11 cellular contexts compared by ENCODE assay signal in the genomic region with DNA sequence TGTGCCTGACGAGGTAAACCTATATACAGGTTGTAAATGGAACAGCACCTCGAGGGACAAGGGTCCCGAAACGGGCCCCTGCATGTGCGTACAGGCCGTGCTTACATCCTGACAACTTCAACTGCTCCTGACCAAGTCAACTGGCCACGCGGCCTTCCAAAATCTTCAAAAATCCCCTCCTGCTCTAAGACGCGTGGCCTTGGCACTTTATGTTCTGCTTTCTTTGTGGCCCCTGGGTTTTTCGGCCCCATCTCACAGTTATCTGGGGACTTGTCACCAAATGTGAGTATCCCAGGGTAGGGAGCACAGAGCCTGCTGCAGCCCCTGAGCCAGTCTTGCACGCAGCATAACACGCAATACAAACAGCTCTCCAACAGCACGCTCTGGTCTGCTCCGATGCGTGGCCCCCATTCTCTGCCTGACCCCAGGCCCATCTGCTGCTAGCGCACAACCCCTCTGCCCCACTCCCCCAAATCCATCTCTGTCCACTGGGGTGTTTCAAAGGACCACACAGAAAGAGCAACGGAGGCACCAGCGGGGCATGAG. TPM values are rescaled to one million over a fixed set of nuclear protein-coding genes. Genes with fewer than 3 reads are reported as not detected.
A peak's percentile ranks its signal among the peaks of the same experiment; 100 is the strongest.
DNase-seq lines count a peak whose midpoint lies in the region; ATAC-seq and TF ChIP-seq lines count a peak whose summit lies in the region.
"Had no signal": no experiment of that assay in that cellular context is flagged by ENCODE, and none has a peak within 500 bp of the region (broad histone marks: within the 10 kb centered on the region; RNA-seq: fewer than 3 reads in every experiment).

No MANE protein-coding gene starts in this region.

- H3K27me3 ChIP-seq in endocrine pancreas (ENCODE audit: control insufficient read depth, insufficient read depth, low read length) (no peaks in the 10 kb centered on the region), upper lobe of left lung (no peaks in the 10 kb centered on the region)

- no peaks in the 10 kb centered on the region for H3K9me3 ChIP-seq in endocrine pancreas (ENCODE audit: control insufficient read depth, low read length)
- no peaks in the 10 kb centered on the region for H3K9me3 ChIP-seq in upper lobe of left lung

- H3K4me1 Mint-ChIP-seq in nephron: peaks cover 57% of the 10 kb centered on the region

- no peak for TF ChIP-seq EP300 in upper lobe of left lung (IDR thresholded peaks at IDR 0.05)

- TF ChIP-seq CTCF in nephron (IDR thresholded peaks at IDR 0.05; ENCODE audit: unreplicated experiment in 3 of 3) (no peak), upper lobe of left lung (IDR thresholded peaks at IDR 0.05) (no peak)

- H3K27ac Mint-ChIP-seq in nephron: peak overlapping the region; percentile 97 to 98 (median 97)
- H3K27ac Mint-ChIP-seq: activated T-cell treated with anti-CD3 and anti-CD28 coated beads, Interleukin-2, amount 50 U/mL, for 24 hours had no signal

- H3K4me1 ChIP-seq in endocrine pancreas (ENCODE audit: control insufficient read depth, insufficient read depth, low read length) (peaks cover 16% of the 10 kb centered on the region), upper lobe of left lung (peaks cover 61 to 84% (median 76%) of the 10 kb centered on the region in 4 donors)

- peak overlapping the region; percentile 64 to 76 (median 71) for H3K4me3 Mint-ChIP-seq in nephron
- H3K4me3 Mint-ChIP-seq: activated T-cell treated with anti-CD3 and anti-CD28 coated beads, Interleukin-2, amount 50 U/mL, for 24 hours had no signal

- peak; percentile 43 for DNase-seq in activated effector memory CD4-positive, alpha-beta T cell treated with anti-CD3 and anti-CD28 coated beads, Interleukin-2, amount 50 U/mL, for 16 hours
- no peak for DNase-seq in activated effector memory CD4-positive, alpha-beta T cell treated with Interleukin-2 at 50 U/mL for 16 hours
- DNase-seq in upper lobe of left lung (no peak), 8988T (no peak)
- DNase-seq: activated T-cell treated with anti-CD3 and anti-CD28 coated beads, Interleukin-2, amount 50 U/mL, for 24 hours; occipital lobe; T-helper 9 cell had no signal

- WGBS in upper lobe of left lung, 2 donors: 56 to 85% methylated on average over 18 to 19 of the region's 19 CpGs

- H3K27ac ChIP-seq in upper lobe of left lung: peak overlapping the region; percentile 86 to 92 (median 90)

- H3K9ac ChIP-seq in endocrine pancreas (ENCODE audit: control insufficient read depth, insufficient read depth, low read length): peak overlapping the region; percentile 90

- TF ChIP-seq POLR2A in upper lobe of left lung (IDR thresholded peaks at IDR 0.05): peak in 1 of 4 donors; percentile 20

- H3K9me3 Mint-ChIP-seq in nephron: peaks cover 4% of the 10 kb centered on the region

- H3K4me3 ChIP-seq in endocrine pancreas (ENCODE audit: control insufficient read depth, insufficient read depth, low read length) (peak overlapping the region; percentile 37), upper lobe of left lung (peak overlapping the region in 3 of 4 donors; percentile 23 to 41 (median 27))

- peaks cover 4% of the 10 kb centered on the region for H3K27me3 Mint-ChIP-seq in nephron (ENCODE audit: low read depth)
- H3K27me3 Mint-ChIP-seq: activated T-cell treated with anti-CD3 and anti-CD28 coated beads, Interleukin-2, amount 50 U/mL, for 24 hours had no signal

- no peaks in the 10 kb centered on the region for H3K36me3 ChIP-seq in endocrine pancreas (ENCODE audit: control insufficient read depth, insufficient read depth, low read length)
- no peaks in the 10 kb centered on the region for H3K36me3 ChIP-seq in upper lobe of left lung

- peaks cover 7% of the 10 kb centered on the region for H3K36me3 Mint-ChIP-seq in nephron (ENCODE audit: low read depth)

- ATAC-seq in upper lobe of left lung (ENCODE audit: low FRiP score in 2 of 2): no peak
- no peak for ATAC-seq in GM19023 (IDR thresholded peaks at IDR 0.05; ENCODE audit: unreplicated experiment)
- no peak for ATAC-seq in HG02870 (IDR thresholded peaks at IDR 0.05; ENCODE audit: unreplicated experiment)

RNA-seq across cellular contexts. Expression of a gene that starts 0.7 kb away (rescaled TPM):
- 10 to 100 TPM; 33.6 to 93.2 (median 54.3) TPM for total RNA-seq in upper lobe of left lung
